15 cellular contexts compared by ENCODE assay signal in the genomic region with DNA sequence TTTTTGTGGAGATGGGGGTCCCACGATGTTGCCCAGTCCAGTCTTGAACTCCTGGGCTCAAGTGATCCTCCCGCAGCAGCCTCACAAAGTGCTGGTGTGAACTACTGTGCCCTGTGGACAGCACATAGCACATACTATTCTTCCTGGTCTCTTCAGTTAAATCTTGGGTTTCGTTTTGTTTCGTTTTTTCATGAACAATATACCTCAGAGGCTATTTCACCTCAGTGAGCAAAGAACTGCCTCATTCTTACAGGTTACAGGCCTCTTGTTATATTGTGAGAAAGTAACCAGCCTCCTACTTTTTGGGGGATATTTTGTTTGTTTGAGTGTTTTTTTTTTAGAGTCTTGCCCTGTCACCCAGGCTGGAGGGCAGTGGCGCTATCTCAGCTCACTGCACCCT. TPM values are rescaled to one million over a fixed set of nuclear protein-coding genes. Genes with fewer than 3 reads are reported as not detected.
DNase-seq lines count a peak whose midpoint lies in the region; ATAC-seq, FAIRE-seq and TF ChIP-seq lines count a peak whose summit lies in the region.
"Had no signal": no experiment of that assay in that cellular context is flagged by ENCODE, and none has a peak within 500 bp of the region (broad histone marks: within the 10 kb centered on the region; RNA-seq: fewer than 3 reads in every experiment).

No MANE protein-coding gene starts in this region.

- no peak for TF ChIP-seq CTCF in GM10266 (IDR thresholded peaks at IDR 0.05; ENCODE audit: control insufficient read depth, insufficient read depth, low read depth, missing control alignments)
- TF ChIP-seq CTCF in RWPE2 (IDR thresholded peaks at IDR 0.05; ENCODE audit: poor library complexity, severe bottlenecking), result no peak

- H3K4me1 Mint-ChIP-seq in naive B cell, result peaks cover 34 to 70% (median 55%) of the 10 kb centered on the region in 3 donors

- H3K27ac ChIP-seq in RWPE2 (ENCODE audit: poor library complexity, severe bottlenecking), result peak overlapping the region; percentile 52
- H3K27ac ChIP-seq: SJSA1, VCaP had no signal

- no peaks in the 10 kb centered on the region for H3K9me3 ChIP-seq in RWPE2 (ENCODE audit: severe bottlenecking)

- FAIRE-seq in urothelium cell line (lab: Jason Lieb, UNC), result no peak

- H3K4me3 ChIP-seq in RWPE2 (ENCODE audit: severe bottlenecking), result no peak overlapping the region
- H3K4me3 ChIP-seq: SJSA1 had no signal

- peaks cover 0 to 4% (median 2%) of the 10 kb centered on the region in 7 donors for H3K9me3 Mint-ChIP-seq in naive B cell

- ATAC-seq in GM21576 (IDR thresholded peaks at IDR 0.05; ENCODE audit: unreplicated experiment), result peak; percentile 64
- ATAC-seq in RWPE2 (ENCODE audit: low read depth), result no peak
- peak; percentile 94 for ATAC-seq in naive B cell (ENCODE audit: low read depth in 2 of 2)
- ATAC-seq: activated CD8-positive, alpha-beta memory T cell treated with anti-CD3 and anti-CD28 coated beads, Interleukin-2, amount 10 ng/mL, durations not matched to agents 7 days and 5 days; activated naive CD4-positive, alpha-beta T cell treated with anti-CD3 and anti-CD28 coated beads, Interleukin-2, amount 50 U/mL, for 72 hours had no signal

- H3K4me1 ChIP-seq in RWPE2 (ENCODE audit: insufficient read depth, poor library complexity, severe bottlenecking), result peaks cover 23% of the 10 kb centered on the region
- H3K4me1 ChIP-seq: SJSA1 had no signal

- no peaks in the 10 kb centered on the region for H3K27me3 ChIP-seq in RWPE2 (ENCODE audit: insufficient read depth, poor library complexity, severe bottlenecking)
- H3K27me3 ChIP-seq: SJSA1 had no signal

- peak overlapping the region in 5 of 6 donors; percentile 93 to 96 (median 94) for H3K27ac Mint-ChIP-seq in naive B cell
- H3K27ac Mint-ChIP-seq: activated CD8-positive, alpha-beta memory T cell treated with anti-CD3 and anti-CD28 coated beads, Interleukin-2, amount 10 ng/mL, durations not matched to agents 7 days and 5 days; activated naive CD4-positive, alpha-beta T cell treated with anti-CD3 and anti-CD28 coated beads, Interleukin-2, amount 50 U/mL, for 72 hours; progenitor cell of endocrine pancreas had no signal

- peaks cover 0 to 8% of the 10 kb centered on the region in 2 donors for H3K36me3 Mint-ChIP-seq in naive B cell
- H3K36me3 Mint-ChIP-seq: activated CD8-positive, alpha-beta memory T cell treated with anti-CD3 and anti-CD28 coated beads, Interleukin-2, amount 10 ng/mL, durations not matched to agents 7 days and 5 days had no signal

- peaks cover 0 to 11% (median 7%) of the 10 kb centered on the region in 3 donors for H3K27me3 Mint-ChIP-seq in naive B cell
- H3K27me3 Mint-ChIP-seq: activated CD8-positive, alpha-beta memory T cell treated with anti-CD3 and anti-CD28 coated beads, Interleukin-2, amount 10 ng/mL, durations not matched to agents 7 days and 5 days had no signal

- peaks cover 13% of the 10 kb centered on the region for H3K36me3 ChIP-seq in RWPE2 (ENCODE audit: low read depth)
- H3K36me3 ChIP-seq: SJSA1 had no signal

- DNase-seq in GM10266 (ENCODE audit: extremely low spot score) (peak; percentile 76), RWPE2 (ENCODE audit: low spot score) (no peak), naive B cell (peak; percentile 50), HCEC 1CT (no peak), urothelium cell line (ENCODE audit: low spot score) (no peak), NOMO-1 treated with dmso at 0.1 percent for 144 hours (lab: John Stamatoyannopoulos, UW; ENCODE audit: unreplicated experiment) (no peak), NCI-H774 (lab: John Stamatoyannopoulos, UW) (no peak)
- DNase-seq: activated CD8-positive, alpha-beta memory T cell treated with anti-CD3 and anti-CD28 coated beads, Interleukin-2, amount 10 ng/mL, durations not matched to agents 7 days and 5 days; stimulated activated CD4-positive, alpha-beta T cell treated with anti-CD3 and anti-CD28 coated beads, Interleukin-1b, Interleukin-23, amount 100 ng/mL, for 48 hours had no signal

- peak overlapping the region in 6 of 8 donors; percentile 54 to 80 (median 72) for H3K4me3 Mint-ChIP-seq in naive B cell
- H3K4me3 Mint-ChIP-seq: activated CD8-positive, alpha-beta memory T cell treated with anti-CD3 and anti-CD28 coated beads, Interleukin-2, amount 10 ng/mL, durations not matched to agents 7 days and 5 days had no signal

RNA-seq across cellular contexts. Expression of gene C3, which starts 1.3 kb away (rescaled TPM):
- not detected for polyA plus RNA-seq in naive B cell (ENCODE audit: low read depth in 6 of 6)

RNA-seq across cellular contexts. Expression of gene GPR108, which starts 15.6 kb away (rescaled TPM):
- polyA plus RNA-seq in naive B cell (ENCODE audit: low read depth in 6 of 6), result 100 to 1,000 TPM in 1 of 6 donors, 10 to 100 TPM in 5; 55.2 to 122 (median 79.5) TPM

RNA-seq across cellular contexts. Expression of gene TRIP10, which starts 17.7 kb away (rescaled TPM):
- polyA plus RNA-seq in naive B cell (ENCODE audit: low read depth in 6 of 6), result 1 to 10 TPM in 5 of 6 donors, not detected in 1; 2.7 to 5.1 (median 3.2) TPM

RNA-seq across cellular contexts. Expression of gene SH2D3A, which starts 45.5 kb away (rescaled TPM):
- polyA plus RNA-seq in naive B cell (ENCODE audit: low read depth in 6 of 6), result 10 to 100 TPM in 5 of 6 donors, 1 to 10 TPM in 1; 7.5 to 39.5 (median 22.3) TPM

RNA-seq across cellular contexts. Expression of gene VAV1, which starts 50.7 kb away (rescaled TPM):
- polyA plus RNA-seq in naive B cell (ENCODE audit: low read depth in 6 of 6), result 10 to 100 TPM; 17.9 to 34.0 (median 23.7) TPM
- polyA plus RNA-seq: BJ had no signal

Comparison
In these comparisons a context has a peak if more than half of its experiments do, and no peak if none do; other contexts are left out.
1. DNase-seq: peak in GM10266 (single experiment) and naive B cell (single experiment); none in RWPE2 (single experiment), HCEC 1CT (single experiment), urothelium cell line (single experiment), NOMO-1 treated with dmso at 0.1 percent for 144 hours (single experiment) and NCI-H774 (single experiment).